Comparison of ENCODE assay signal across 8 cellular contexts in genomic region chr7:144682581-144683280, GRCh38.
"Had no signal": no experiment of that assay in that cellular context is flagged by ENCODE, and none has a peak within 500 bp of the region (broad histone marks: within the 10 kb centered on the region; RNA-seq: fewer than 3 reads in every experiment).

No MANE protein-coding gene starts in this region.

- DNase-seq: GM23248, H9, HCEC 1CT, IMR-90 had no signal

- H2AFZ ChIP-seq: GM23248 had no signal

- H3K9ac ChIP-seq: GM23248 had no signal

- ATAC-seq: K562 had no signal

- H3K4me3 ChIP-seq: GM23248, K562 had no signal

- FAIRE-seq: H1, H54, HTR-8/SVneo, K562 had no signal

- H3K9me3 Mint-ChIP-seq: H9 had no signal

- H3K4me3 Mint-ChIP-seq: H9 had no signal

- H3K27ac ChIP-seq: GM23248 had no signal
